ENCODE assay signal across 26 cellular contexts in the genomic region with DNA sequence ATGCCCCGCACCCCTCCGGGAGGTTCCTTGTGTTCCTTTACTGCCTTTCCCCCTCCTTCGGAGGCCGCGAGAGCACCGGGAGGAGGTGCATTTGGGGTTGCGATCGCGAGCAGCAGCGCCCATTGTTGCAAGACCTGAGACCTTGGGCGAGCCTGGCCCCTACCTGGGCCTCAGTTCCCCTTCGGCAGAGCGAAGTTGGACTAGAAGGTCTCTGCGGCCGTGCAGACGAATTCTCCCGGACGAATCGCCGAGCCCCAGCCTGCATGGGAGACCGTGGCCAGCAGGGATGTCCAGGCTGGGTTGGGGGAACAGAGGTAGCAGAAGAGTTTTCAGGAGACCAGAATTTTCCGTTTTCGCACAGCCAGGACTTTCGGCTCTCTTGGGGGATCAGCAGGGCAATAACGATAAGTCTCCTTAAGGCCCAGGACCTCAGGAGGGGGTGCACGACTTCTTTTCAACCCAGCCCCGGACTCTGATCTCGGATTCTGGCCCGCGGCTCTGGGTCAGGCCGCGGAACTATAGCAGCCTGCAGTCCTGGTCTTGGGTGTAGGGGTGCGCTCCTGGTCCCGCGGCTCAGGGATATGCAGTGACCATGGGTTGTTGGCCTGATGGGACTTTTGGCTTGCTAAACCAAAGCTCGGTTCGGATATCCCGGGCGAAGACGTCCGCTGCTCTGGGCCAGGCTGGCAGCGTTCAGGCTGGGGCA. TPM values are rescaled to one million over a fixed set of nuclear protein-coding genes. Genes with fewer than 3 reads are reported as not detected.
DNase-seq lines count a peak whose midpoint lies in the region; ATAC-seq and TF ChIP-seq lines count a peak whose summit lies in the region.
"Had no signal": no experiment of that assay in that cellular context is flagged by ENCODE, and none has a peak within 500 bp of the region (broad histone marks: within the 10 kb centered on the region; RNA-seq: fewer than 3 reads in every experiment).

No MANE protein-coding gene starts in this region.

- H3K27ac ChIP-seq in left ventricle myocardium inferior (replicated peaks) (no peak overlapping the region), heart right ventricle (no peak overlapping the region), endodermal cell (ENCODE audit: low read depth, low read length) (no peak overlapping the region)
- H3K27ac ChIP-seq: adrenal gland, dorsolateral prefrontal cortex, GM23248, Peyer's patch, SJSA1, spleen, uterus had no signal

- peak overlapping the region; percentile 67 for H3K4me3 ChIP-seq in left ventricle myocardium inferior
- H3K4me3 ChIP-seq in heart right ventricle = peak overlapping the region in 1 of 10 donors; percentile 22
- no peak overlapping the region for H3K4me3 ChIP-seq in endodermal cell (ENCODE audit: low read length)
- H3K4me3 ChIP-seq: adrenal gland, GM23248, Peyer's patch, SJSA1, uterus had no signal

- H3K27ac Mint-ChIP-seq in endodermal cell = no peak overlapping the region
- no peak overlapping the region for H3K27ac Mint-ChIP-seq in nephron progenitor cell
- H3K27ac Mint-ChIP-seq: activated CD4-positive, alpha-beta memory T cell treated with anti-CD3 and anti-CD28 coated beads, Interleukin-2, amount 10 ng/mL, durations not matched to agents 7 days and 5 days had no signal

- 35 to 37% methylated on average over 42 of the region's 42 CpGs for WGBS in heart right ventricle, 2 donors
- 11 to 15% methylated on average over 29 to 42 of the region's 42 CpGs for WGBS in endodermal cell (ENCODE audit: insufficient coverage in 1 of 2, insufficient read length in 1 of 2), 2 experiments

- H3K4me1 Mint-ChIP-seq in endodermal cell (peaks cover 7% of the 10 kb centered on the region), nephron progenitor cell (peaks cover 28% of the 10 kb centered on the region)

- H3K27me3 ChIP-seq in left ventricle myocardium inferior (ENCODE audit: low read depth) = peaks cover 97% of the 10 kb centered on the region
- peaks cover 37 to 98% (median 93%) of the 10 kb centered on the region in 7 donors for H3K27me3 ChIP-seq in heart right ventricle
- H3K27me3 ChIP-seq in endodermal cell (ENCODE audit: control insufficient read depth, insufficient read depth, low read length, poor library complexity, severe bottlenecking) = peaks cover 96% of the 10 kb centered on the region

- no peak for DNase-seq in left ventricle myocardium inferior
- no peak for DNase-seq in heart right ventricle
- DNase-seq in endodermal cell = peak; percentile 68
- no peak for DNase-seq in nephron progenitor cell
- no peak for DNase-seq in mesenteric fat pad (ENCODE audit: low spot score)
- DNase-seq: activated CD4-positive, alpha-beta memory T cell treated with anti-CD3 and anti-CD28 coated beads, Interleukin-2, amount 10 ng/mL, durations not matched to agents 7 days and 5 days; activated T-cell treated with anti-CD3 and anti-CD28 coated beads for 4 hours; dorsolateral prefrontal cortex; EL; foreskin melanocyte; Kasumi-1; midbrain; NCI-H1048; NCI-H2029 treated with DMSO at 0.1 percent for 48 hours; NCI-H446; nucleus accumbens; spleen; uterus had no signal

- intact Hi-C loops in left ventricle myocardium inferior (cut with micrococcal nuclease) (no loop called here), heart right ventricle (cut with DNase I) (loop anchor here in 3 of 10 donors (10.0 kb wide), 2 partner anchors 155 to 445 kb away; a partner anchor contains a TSS)

- ATAC-seq in heart right ventricle (no peak), GM19395 (IDR thresholded peaks at IDR 0.05; ENCODE audit: unreplicated experiment) (no peak), HG03565 (IDR thresholded peaks at IDR 0.05; ENCODE audit: unreplicated experiment) (no peak), HG03457 (IDR thresholded peaks at IDR 0.05; ENCODE audit: unreplicated experiment) (no peak)

- peaks cover 74% of the 10 kb centered on the region for H3K4me1 ChIP-seq in left ventricle myocardium inferior
- peaks cover 0 to 48% (median 23%) of the 10 kb centered on the region in 9 donors for H3K4me1 ChIP-seq in heart right ventricle
- no peaks in the 10 kb centered on the region for H3K4me1 ChIP-seq in endodermal cell (ENCODE audit: control insufficient read depth, insufficient read depth, low read length)

- H3K9me3 ChIP-seq in left ventricle myocardium inferior (replicated peaks) (no peaks in the 10 kb centered on the region), heart right ventricle (no peaks in the 10 kb centered on the region), endodermal cell (ENCODE audit: control insufficient read depth, low read length) (no peaks in the 10 kb centered on the region)
- H3K9me3 ChIP-seq: adrenal gland, Peyer's patch, SJSA1, spleen, uterus had no signal

- H3K36me3 ChIP-seq in left ventricle myocardium inferior (no peaks in the 10 kb centered on the region), heart right ventricle (no peaks in the 10 kb centered on the region), endodermal cell (ENCODE audit: control insufficient read depth, insufficient read depth, low read length) (no peaks in the 10 kb centered on the region)
- H3K36me3 ChIP-seq: adrenal gland, Peyer's patch, SJSA1, uterus had no signal

- no peak overlapping the region for H3K4me3 Mint-ChIP-seq in endodermal cell
- H3K4me3 Mint-ChIP-seq in nephron progenitor cell = peak overlapping the region; percentile 25
- H3K4me3 Mint-ChIP-seq: activated CD4-positive, alpha-beta memory T cell treated with anti-CD3 and anti-CD28 coated beads, Interleukin-2, amount 10 ng/mL, durations not matched to agents 7 days and 5 days had no signal

- peaks cover 88% of the 10 kb centered on the region for H3K27me3 Mint-ChIP-seq in endodermal cell (ENCODE audit: insufficient read depth)
- H3K27me3 Mint-ChIP-seq in nephron progenitor cell (ENCODE audit: low read depth, poor library complexity) = peaks cover 96% of the 10 kb centered on the region

- H3K9me3 Mint-ChIP-seq in endodermal cell (peaks cover 15% of the 10 kb centered on the region), nephron progenitor cell (no peaks in the 10 kb centered on the region)
- H3K9me3 Mint-ChIP-seq: activated CD4-positive, alpha-beta memory T cell treated with anti-CD3 and anti-CD28 coated beads, Interleukin-2, amount 10 ng/mL, durations not matched to agents 7 days and 5 days had no signal

- H3K9ac ChIP-seq in endodermal cell (ENCODE audit: extremely low read depth, low read length, poor library complexity, severe bottlenecking) = no peak overlapping the region
- H3K9ac ChIP-seq: GM23248 had no signal

- TF ChIP-seq CTCF in left ventricle myocardium inferior (IDR thresholded peaks at IDR 0.05; ENCODE audit: borderline replicate concordance) = no peak
- no peak for TF ChIP-seq CTCF in heart right ventricle (IDR thresholded peaks at IDR 0.05)
- no peak for TF ChIP-seq CTCF in endodermal cell (conservative IDR thresholded peaks at IDR 0.05)
- no peak for TF ChIP-seq CTCF in nephron progenitor cell (IDR thresholded peaks at IDR 0.05)

- H3K36me3 Mint-ChIP-seq in endodermal cell (ENCODE audit: low read depth) = no peaks in the 10 kb centered on the region
- H3K36me3 Mint-ChIP-seq in nephron progenitor cell (ENCODE audit: low read depth) = no peaks in the 10 kb centered on the region

RNA-seq across cellular contexts. Expression of a gene that starts 2.8 kb away (rescaled TPM):
- total RNA-seq in left ventricle myocardium inferior = 0.58 TPM
- total RNA-seq in heart right ventricle = 1 to 10 TPM in 1 of 10 donors, under 1 TPM in 9; 0.10 to 1.2 (median 0.66) TPM
- polyA plus RNA-seq in heart right ventricle = under 1 TPM; 0.17 to 0.37 TPM
- under 1 TPM; 0.07 to 0.09 TPM for total RNA-seq in endodermal cell
- 9.4 TPM for polyA plus RNA-seq in endodermal cell (2013, experiment 1 of 2)
- polyA plus RNA-seq in endodermal cell (2013, experiment 2 of 2) = 8.1 TPM
- 1.2 TPM for total RNA-seq in mesenteric fat pad
- total RNA-seq: activated CD4-positive, alpha-beta memory T cell treated with anti-CD3 and anti-CD28 coated beads, Interleukin-2, amount 10 ng/mL, durations not matched to agents 7 days and 5 days; epithelial cell of proximal tubule; GM23248 had no signal

RNA-seq across cellular contexts. Expression of a gene that starts 18.9 kb away (rescaled TPM):
- total RNA-seq in left ventricle myocardium inferior (16.6 TPM), heart right ventricle (10 to 100 TPM; 11.3 to 26.3 (median 16.1) TPM), endodermal cell (10 to 100 TPM; 23.0 to 26.2 TPM), mesenteric fat pad (28.8 TPM)
- polyA plus RNA-seq in heart right ventricle = 10 to 100 TPM; 16.8 to 24.6 TPM
- 19.6 TPM for polyA plus RNA-seq in endodermal cell (2013, experiment 1 of 2)
- polyA plus RNA-seq in endodermal cell (2013, experiment 2 of 2) = 16.8 TPM
